Comparison of ENCODE assay signal across 23 cellular contexts in the genomic region with DNA sequence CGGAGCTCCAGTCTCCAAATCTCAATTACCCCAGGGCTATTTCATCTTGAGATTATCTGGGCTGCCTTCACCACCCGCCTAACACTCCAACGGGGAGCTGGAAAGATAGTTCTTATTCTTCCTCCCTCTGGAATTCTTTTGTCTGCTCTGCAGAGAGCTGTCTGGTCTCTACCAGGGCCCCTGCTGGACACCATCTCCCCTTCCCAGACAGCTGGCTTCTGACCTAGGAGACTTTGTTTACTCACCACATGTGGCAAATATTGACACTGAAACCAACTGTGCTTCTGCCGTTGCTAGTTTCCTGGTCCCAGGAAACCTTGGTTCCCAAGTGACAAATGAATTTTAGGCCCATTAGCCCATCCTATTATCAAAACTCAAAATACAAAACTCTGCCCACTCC.
DNase-seq lines count a peak whose midpoint lies in the region; ATAC-seq and FAIRE-seq lines count a peak whose summit lies in the region.
"Had no signal": no experiment of that assay in that cellular context is flagged by ENCODE, and none has a peak within 500 bp of the region (broad histone marks: within the 10 kb centered on the region; RNA-seq: fewer than 3 reads in every experiment).

No MANE protein-coding gene starts in this region.

- no peaks in the 10 kb centered on the region for H3K36me3 Mint-ChIP-seq in stimulated activated memory B cell treated with anti-CD40 and anti-IgM and Interleukin-4, amounts not matched to agents 10 μg/mL and 1 μg/mL and 100 μg/mL, for 72 hours
- H3K36me3 Mint-ChIP-seq: CD4-positive, alpha-beta memory T cell had no signal

- H3K9me3 Mint-ChIP-seq in stimulated activated memory B cell treated with anti-CD40 and anti-IgM and Interleukin-4, amounts not matched to agents 10 μg/mL and 1 μg/mL and 100 μg/mL, for 72 hours = no peaks in the 10 kb centered on the region
- H3K9me3 Mint-ChIP-seq: activated T-helper 2 cell treated with anti-CD3 and anti-CD28 coated beads, Interferon-gamma antibody, Interleukin-2, Interleukin-4, amounts not matched to agents 10 μg/mL and 5 μg/mL and 100 μg/mL, durations not matched to agents 14 hours and 24 hours and 36 hours; CD4-positive, alpha-beta memory T cell; effector memory CD8-positive, alpha-beta T cell; neural crest cell; stimulated activated naive CD8-positive, alpha-beta T cell treated with anti-CD3 and anti-CD28 coated beads, Interleukin-15, amount 100 ng/mL, for 72 hours had no signal

- peak; percentile 72 for DNase-seq in COLO668 (lab: John Stamatoyannopoulos, UW; ENCODE audit: unreplicated experiment)
- peak; percentile 93 for DNase-seq in NCI-H1092 treated with DMSO at 0.1 percent for 48 hours (lab: John Stamatoyannopoulos, UW)
- DNase-seq in NCI-H69 (lab: John Stamatoyannopoulos, UW) = peak; percentile 96
- peak; percentile 69 for DNase-seq in islet precursor cell
- no peak for DNase-seq in RCC 7860 (ENCODE audit: low spot score)
- no peak for DNase-seq in activated naive CD4-positive, alpha-beta T cell (lab: John Stamatoyannopoulos, UW)
- DNase-seq: ACHN; CD4-positive, alpha-beta memory T cell; central memory CD4-positive, alpha-beta T cell; effector memory CD8-positive, alpha-beta T cell; head of caudate nucleus; mesenchymal stem cell; NCI-H2107; Right ventricle myocardium superior; stimulated activated naive CD8-positive, alpha-beta T cell treated with anti-CD3 and anti-CD28 coated beads, Interleukin-15, amount 100 ng/mL, for 72 hours; T-helper 2 cell had no signal

- no peak for ATAC-seq in stimulated activated memory B cell treated with anti-CD40 and anti-IgM and Interleukin-4, amounts not matched to agents 10 μg/mL and 1 μg/mL and 100 μg/mL, for 72 hours
- no peak for ATAC-seq in GM19463 (IDR thresholded peaks at IDR 0.05; ENCODE audit: unreplicated experiment)
- ATAC-seq: effector memory CD8-positive, alpha-beta T cell; stimulated activated naive CD8-positive, alpha-beta T cell treated with anti-CD3 and anti-CD28 coated beads, Interleukin-15, amount 100 ng/mL, for 72 hours had no signal

- no peak overlapping the region for H3K27ac Mint-ChIP-seq in stimulated activated memory B cell treated with anti-CD40 and anti-IgM and Interleukin-4, amounts not matched to agents 10 μg/mL and 1 μg/mL and 100 μg/mL, for 72 hours
- H3K27ac Mint-ChIP-seq: activated T-helper 2 cell treated with anti-CD3 and anti-CD28 coated beads, Interferon-gamma antibody, Interleukin-2, Interleukin-4, amounts not matched to agents 10 μg/mL and 5 μg/mL and 100 μg/mL, durations not matched to agents 14 hours and 24 hours and 36 hours; effector memory CD8-positive, alpha-beta T cell; stimulated activated naive CD8-positive, alpha-beta T cell treated with anti-CD3 and anti-CD28 coated beads, Interleukin-15, amount 100 ng/mL, for 72 hours had no signal

- FAIRE-seq in RCC 7860 (lab: Jason Lieb, UNC) = no peak
- FAIRE-seq: G401.6, HTR-8/SVneo, keratinocyte had no signal

- no peak overlapping the region for H3K4me3 Mint-ChIP-seq in stimulated activated memory B cell treated with anti-CD40 and anti-IgM and Interleukin-4, amounts not matched to agents 10 μg/mL and 1 μg/mL and 100 μg/mL, for 72 hours
- H3K4me3 Mint-ChIP-seq: effector memory CD8-positive, alpha-beta T cell; neural crest cell; stimulated activated naive CD8-positive, alpha-beta T cell treated with anti-CD3 and anti-CD28 coated beads, Interleukin-15, amount 100 ng/mL, for 72 hours had no signal

- H3K4me1 Mint-ChIP-seq in stimulated activated memory B cell treated with anti-CD40 and anti-IgM and Interleukin-4, amounts not matched to agents 10 μg/mL and 1 μg/mL and 100 μg/mL, for 72 hours = no peaks in the 10 kb centered on the region

- H3K27me3 Mint-ChIP-seq in stimulated activated memory B cell treated with anti-CD40 and anti-IgM and Interleukin-4, amounts not matched to agents 10 μg/mL and 1 μg/mL and 100 μg/mL, for 72 hours = peaks cover 40% of the 10 kb centered on the region

Comparison
In these comparisons a context has a peak if more than half of its experiments do, and no peak if none do; other contexts are left out.
1. DNase-seq: peak in COLO668 (single experiment), NCI-H1092 treated with DMSO at 0.1 percent for 48 hours (single experiment), NCI-H69 (single experiment) and islet precursor cell (single experiment); none in RCC 7860 (single experiment) and activated naive CD4-positive, alpha-beta T cell (0 of 4).